ENCODE assay signal across 1 cellular context in genomic region chr11:118142809-118143208, GRCh38.
TF ChIP-seq lines count a peak whose summit lies in the region.

No MANE protein-coding gene starts in this region.

TF ChIP-seq in WTC11, 78 proteins besides CTCF, POLR2A, EP300 and RAD21 (continued from another document):
- TF ChIP-seq AR (CRISPR knock-in tag; IDR thresholded peaks at IDR 0.05): no peak
- TF ChIP-seq SMAD3 (CRISPR knock-in tag; IDR thresholded peaks at IDR 0.05; ENCODE audit: borderline replicate concordance): no peak
- TF ChIP-seq CBFB (CRISPR knock-in tag; IDR thresholded peaks at IDR 0.05; ENCODE audit: low read depth): no peak
- TF ChIP-seq ARID4B (CRISPR knock-in tag; IDR thresholded peaks at IDR 0.05; ENCODE audit: borderline replicate concordance): no peak
- no peak for TF ChIP-seq PREB (CRISPR knock-in tag; IDR thresholded peaks at IDR 0.05; ENCODE audit: borderline replicate concordance)
- TF ChIP-seq NFYB (CRISPR knock-in tag; conservative IDR thresholded peaks at IDR 0.05; ENCODE audit: low read depth): no peak
